14 cellular contexts compared by ENCODE assay signal in the genomic region with DNA sequence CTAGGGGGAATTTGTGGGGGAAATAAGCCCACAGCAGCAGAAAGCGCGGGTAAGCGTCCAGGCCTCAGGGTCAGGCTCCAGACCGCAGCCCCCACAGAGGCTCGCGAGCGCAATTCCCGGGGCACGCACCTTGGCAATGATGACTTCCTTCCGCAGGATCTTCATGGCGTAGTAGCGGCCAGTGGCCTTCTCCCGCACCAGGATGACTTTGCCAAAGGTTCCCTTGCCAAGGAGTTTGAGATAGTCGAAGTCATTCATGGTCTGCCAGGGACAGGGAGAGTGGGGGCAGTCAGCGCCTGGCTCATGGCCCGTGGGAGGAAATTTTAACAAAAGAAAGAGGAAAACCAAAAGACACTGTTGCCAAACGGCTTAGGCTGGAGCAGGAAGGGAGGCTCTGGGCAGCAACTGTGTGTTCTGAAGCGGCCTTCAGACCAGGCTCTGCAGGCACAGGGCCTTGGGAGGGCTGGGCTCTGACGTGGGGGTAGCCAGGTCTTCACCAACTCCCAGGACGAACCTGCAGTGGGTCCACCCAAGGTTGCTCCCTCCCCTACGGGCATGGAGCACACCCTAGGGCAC. TPM values are rescaled to one million over a fixed set of nuclear protein-coding genes. Genes with fewer than 3 reads are reported as not detected.
A peak's percentile ranks its signal among the peaks of the same experiment; 100 is the strongest.
DNase-seq lines count a peak whose midpoint lies in the region; TF ChIP-seq lines count a peak whose summit lies in the region.
"Had no signal": no experiment of that assay in that cellular context is flagged by ENCODE, and none has a peak within 500 bp of the region (broad histone marks: within the 10 kb centered on the region; RNA-seq: fewer than 3 reads in every experiment).

No MANE protein-coding gene starts in this region.

- peak overlapping the region; percentile 34 for H3K27ac ChIP-seq in temporal lobe (ENCODE audit: low read depth, low read length)

- peaks cover 0 to 3% (median 3%) of the 10 kb centered on the region in 3 donors for H3K27me3 Mint-ChIP-seq in immature natural killer cell (ENCODE audit: low read depth in 3 of 3)

- H3K36me3 Mint-ChIP-seq in immature natural killer cell, result peaks cover 0 to 18% (median 5%) of the 10 kb centered on the region in 3 donors
- H3K36me3 Mint-ChIP-seq: activated naive CD4-positive, alpha-beta T cell treated with anti-CD3 and anti-CD28 coated beads, Interleukin-2, amount 50 U/mL, for 72 hours had no signal

- TF ChIP-seq CTCF in astrocyte of the cerebellum (IDR thresholded peaks at IDR 0.05; ENCODE audit: low read depth, low read length, missing control alignments) (no peak), fibroblast of the aortic adventitia (IDR thresholded peaks at IDR 0.05; ENCODE audit: insufficient read depth, low read length) (no peak), GM20000 (IDR thresholded peaks at IDR 0.05; ENCODE audit: extremely low read depth, missing control alignments) (no peak)

- H3K27ac Mint-ChIP-seq in immature natural killer cell, result peak overlapping the region in 1 of 6 donors; percentile 12

- peaks cover 0 to under 1% (median 0%) of the 10 kb centered on the region in 6 donors for H3K9me3 Mint-ChIP-seq in immature natural killer cell
- H3K9me3 Mint-ChIP-seq: activated naive CD4-positive, alpha-beta T cell treated with anti-CD3 and anti-CD28 coated beads, Interleukin-2, amount 50 U/mL, for 72 hours had no signal

- in situ Hi-C loops in astrocyte of the cerebellum (cut with HindIII; ENCODE audit: low sequenced_read_pairs), result no loop called here

- H3K4me1 Mint-ChIP-seq in immature natural killer cell, result peaks cover 4 to 23% of the 10 kb centered on the region in 2 donors

- H3K4me3 ChIP-seq in astrocyte of the cerebellum (ENCODE audit: low read depth, low read length) (no peak overlapping the region), fibroblast of the aortic adventitia (ENCODE audit: low read depth, low read length) (no peak overlapping the region)

- DNase-seq in astrocyte of the cerebellum (ENCODE audit: low read depth) (peak; percentile 80), fibroblast of the aortic adventitia (ENCODE audit: low read depth) (peak; percentile 94), midbrain (lab: John Stamatoyannopoulos, UW) (peak; percentile 87), immature natural killer cell (no peak), DMS 273 treated with DMSO at 0.1 percent for 48 hours (lab: John Stamatoyannopoulos, UW) (no peak), GM20000 (ENCODE audit: low spot score) (no peak)
- no peak for DNase-seq in stimulated activated CD4-positive, alpha-beta T cell treated with anti-CD3 and anti-CD28 coated beads, Interleukin-2, amount 100 ng/mL, for 24 hours
- DNase-seq: Caco-2; MV-4-11; NCI-H524 treated with DMSO at 0.1 percent for 48 hours; stimulated activated CD4-positive, alpha-beta T cell treated with anti-CD3 and anti-CD28 coated beads, Interleukin-4, amount 100 ng/mL, for 4 hours had no signal

- no peak overlapping the region for H3K4me3 Mint-ChIP-seq in immature natural killer cell

RNA-seq across cellular contexts. Expression of gene CCNP, which starts 15.4 kb away (rescaled TPM):
- 0.33 TPM in 1 of 2 replicates, not detected in the other for total RNA-seq in fibroblast of the aortic adventitia (ENCODE audit: low replicate concordance)
- 0.49 TPM for total RNA-seq in temporal lobe
- polyA plus RNA-seq in immature natural killer cell, result not detected

RNA-seq across cellular contexts. Expression of gene TTC9B, which starts 23.7 kb away (rescaled TPM):
- total RNA-seq in fibroblast of the aortic adventitia (ENCODE audit: low replicate concordance) (not detected in 2 replicates), temporal lobe (32.0 TPM)
- not detected for polyA plus RNA-seq in immature natural killer cell
- total RNA-seq: activated naive CD4-positive, alpha-beta T cell treated with anti-CD3 and anti-CD28 coated beads, Interleukin-2, amount 50 U/mL, for 72 hours; Caco-2; osteocyte had no signal

RNA-seq across cellular contexts. Expression of gene AKT2, which starts 43.2 kb away (rescaled TPM):
- total RNA-seq in fibroblast of the aortic adventitia (ENCODE audit: low replicate concordance) (124 and 132 TPM in 2 replicates), temporal lobe (36.9 TPM)
- 10 to 100 TPM; 32.7 to 47.6 (median 34.4) TPM for polyA plus RNA-seq in immature natural killer cell

RNA-seq across cellular contexts. Expression of gene MAP3K10, which starts 50.7 kb away (rescaled TPM):
- 5.0 and 8.0 TPM in 2 replicates for total RNA-seq in fibroblast of the aortic adventitia (ENCODE audit: low replicate concordance)
- 28.5 TPM for total RNA-seq in temporal lobe
- polyA plus RNA-seq in immature natural killer cell, result under 1 TPM in 2 of 3 donors, not detected in 1; 0.36 to 0.42 TPM

Comparison
In these comparisons a context has a peak if more than half of its experiments do, and no peak if none do; other contexts are left out.
1. DNase-seq: peak in astrocyte of the cerebellum (single experiment), fibroblast of the aortic adventitia (single experiment) and midbrain (single experiment); none in stimulated activated CD4-positive, alpha-beta T cell treated with anti-CD3 and anti-CD28 coated beads, Interleukin-2, amount 100 ng/mL, for 24 hours (0 of 2), immature natural killer cell (0 of 3), DMS 273 treated with DMSO at 0.1 percent for 48 hours (single experiment) and GM20000 (single experiment).
2. RNA of gene TTC9B, which starts 23.7 kb away (total RNA-seq): 32.0 TPM in temporal lobe (single experiment); not detected in fibroblast of the aortic adventitia; every median in the first group is over 10 times any median in the second.